Comparison of ENCODE assay signal across 25 cellular contexts in genomic region chr11:16876053-16876752, GRCh38.
DNase-seq lines count a peak whose midpoint lies in the region; ATAC-seq and TF ChIP-seq lines count a peak whose summit lies in the region.
"Had no signal": no experiment of that assay in that cellular context is flagged by ENCODE, and none has a peak within 500 bp of the region (broad histone marks: within the 10 kb centered on the region; RNA-seq: fewer than 3 reads in every experiment).

No MANE protein-coding gene starts in this region.

- WGBS in hepatocyte (ENCODE audit: low lambda C conversion rate, missing lambda C conversion rate), result 80% methylated on average over 5 of the region's 5 CpGs

- no peaks in the 10 kb centered on the region for H3K36me3 Mint-ChIP-seq in progenitor cell of endocrine pancreas (ENCODE audit: insufficient read depth)
- H3K36me3 Mint-ChIP-seq: natural killer cell treated with Interleukin-12 subunit alpha and Interleukin-12 subunit beta and Interleukin-15 and Interleukin-18, amount 100 ng/mL, for 72 hours had no signal

- H4K20me1 ChIP-seq in hepatocyte (ENCODE audit: insufficient read depth, poor library complexity, severe bottlenecking), result no peaks in the 10 kb centered on the region
- H4K20me1 ChIP-seq: BLaER1 had no signal

- H3K27ac ChIP-seq in RWPE2 (ENCODE audit: poor library complexity, severe bottlenecking), result no peak overlapping the region
- H3K27ac ChIP-seq in hepatocyte, result peak overlapping the region; percentile 65
- H3K27ac ChIP-seq: BLaER1, SJCRH30 had no signal

- H3K4me1 Mint-ChIP-seq in progenitor cell of endocrine pancreas (ENCODE audit: low read depth), result peaks cover 51% of the 10 kb centered on the region

- TF ChIP-seq CTCF in RWPE2 (IDR thresholded peaks at IDR 0.05; ENCODE audit: poor library complexity, severe bottlenecking), result no peak
- TF ChIP-seq CTCF in hepatocyte (IDR thresholded peaks at IDR 0.05; ENCODE audit: poor library complexity), result no peak
- no peak for TF ChIP-seq CTCF in progenitor cell of endocrine pancreas (IDR thresholded peaks at IDR 0.05; ENCODE audit: unreplicated experiment)

- no peak overlapping the region for H3K4me2 ChIP-seq in hepatocyte
- H3K4me2 ChIP-seq: BLaER1 had no signal

- H3K9me3 ChIP-seq in RWPE2 (ENCODE audit: severe bottlenecking) (no peaks in the 10 kb centered on the region), hepatocyte (ENCODE audit: low read depth) (no peaks in the 10 kb centered on the region)
- H3K9me3 ChIP-seq: BLaER1, SJCRH30 had no signal

- H3K79me2 ChIP-seq in hepatocyte, result peaks cover 41% of the 10 kb centered on the region

- peak overlapping the region; percentile 42 for H3K27ac Mint-ChIP-seq in progenitor cell of endocrine pancreas
- H3K27ac Mint-ChIP-seq: activated CD8-positive, alpha-beta T cell treated with anti-CD3 and anti-CD28 coated beads for 36 hours; HFFc6; natural killer cell treated with Interleukin-12 subunit alpha and Interleukin-12 subunit beta and Interleukin-15 and Interleukin-18, amount 100 ng/mL, for 72 hours had no signal

- H3K27me3 Mint-ChIP-seq in progenitor cell of endocrine pancreas, result no peaks in the 10 kb centered on the region

- DNase-seq in ELF-1 (ENCODE audit: low read depth, low spot score), result peak; percentile 58
- DNase-seq in RWPE2 (ENCODE audit: low spot score), result no peak
- no peak for DNase-seq in hepatocyte (ENCODE audit: low spot score)
- no peak for DNase-seq in progenitor cell of endocrine pancreas (ENCODE audit: low spot score, unreplicated experiment)
- no peak for DNase-seq in dedifferentiated amniotic fluid mesenchymal stem cell (ENCODE audit: extremely low spot score)
- DNase-seq in HCEC 1CT, result no peak
- DNase-seq in SKM-1 (lab: John Stamatoyannopoulos, UW; ENCODE audit: unreplicated experiment), result no peak
- DNase-seq: activated CD4-positive, CD25-positive, alpha-beta regulatory T cell treated with anti-CD3 and anti-CD28 coated beads, Interleukin-2, amount 50 U/mL, for 72 hours; activated CD8-positive, alpha-beta T cell treated with anti-CD3 and anti-CD28 coated beads for 36 hours; activated effector memory CD4-positive, alpha-beta T cell treated with Interleukin-2 at 50 U/mL for 16 hours; EL; foreskin melanocyte; HFFc6; KBM-7; left ventricle myocardium superior; MM.1S; NCI-H1417; NCI-H510A; NK-92 treated with Interleukin-12 subunit alpha and Interleukin-12 subunit beta, amount 100 ng/mL, for 24 hours; SJCRH30; T-helper 1 cell had no signal

- no peaks in the 10 kb centered on the region for H3K9me2 ChIP-seq in hepatocyte (replicated peaks; ENCODE audit: insufficient read depth)

- H3K4me1 ChIP-seq in RWPE2 (ENCODE audit: insufficient read depth, poor library complexity, severe bottlenecking), result peaks cover 11% of the 10 kb centered on the region
- peaks cover 15% of the 10 kb centered on the region for H3K4me1 ChIP-seq in hepatocyte (ENCODE audit: insufficient read depth)
- H3K4me1 ChIP-seq: BLaER1, SJCRH30 had no signal

- H3K9me3 Mint-ChIP-seq in progenitor cell of endocrine pancreas (ENCODE audit: low read depth), result no peaks in the 10 kb centered on the region
- H3K9me3 Mint-ChIP-seq: activated CD8-positive, alpha-beta T cell treated with anti-CD3 and anti-CD28 coated beads for 36 hours; HFFc6; natural killer cell treated with Interleukin-12 subunit alpha and Interleukin-12 subunit beta and Interleukin-15 and Interleukin-18, amount 100 ng/mL, for 72 hours had no signal

- H3K36me3 ChIP-seq in RWPE2 (ENCODE audit: low read depth) (no peaks in the 10 kb centered on the region), hepatocyte (replicated peaks; ENCODE audit: insufficient read depth, low read depth) (no peaks in the 10 kb centered on the region)
- H3K36me3 ChIP-seq: BLaER1, SJCRH30 had no signal

- H3K27me3 ChIP-seq in RWPE2 (ENCODE audit: insufficient read depth, poor library complexity, severe bottlenecking) (no peaks in the 10 kb centered on the region), hepatocyte (no peaks in the 10 kb centered on the region)
- H3K27me3 ChIP-seq: BLaER1 had no signal

- H3K4me3 Mint-ChIP-seq in progenitor cell of endocrine pancreas (ENCODE audit: low read depth), result no peak overlapping the region
- H3K4me3 Mint-ChIP-seq: activated CD8-positive, alpha-beta T cell treated with anti-CD3 and anti-CD28 coated beads for 36 hours; HFFc6; natural killer cell treated with Interleukin-12 subunit alpha and Interleukin-12 subunit beta and Interleukin-15 and Interleukin-18, amount 100 ng/mL, for 72 hours had no signal

- ATAC-seq in RWPE2 (ENCODE audit: low read depth) (peak; percentile 57), GM21619 (IDR thresholded peaks at IDR 0.05; ENCODE audit: unreplicated experiment) (no peak)
- ATAC-seq: activated CD8-positive, alpha-beta T cell treated with anti-CD3 and anti-CD28 coated beads for 36 hours; left ventricle myocardium superior; natural killer cell treated with Interleukin-12 subunit alpha and Interleukin-12 subunit beta and Interleukin-15 and Interleukin-18, amount 100 ng/mL, for 72 hours; Panc1 had no signal

- H2AFZ ChIP-seq in hepatocyte, result no peak overlapping the region

- no peak overlapping the region for H3K4me3 ChIP-seq in RWPE2 (ENCODE audit: severe bottlenecking)
- H3K4me3 ChIP-seq in hepatocyte, result no peak overlapping the region
- H3K4me3 ChIP-seq: BLaER1, SJCRH30 had no signal
